ENCODE assay signal across 18 cellular contexts in genomic region chr4:57233391-57233790, GRCh38.
DNase-seq lines count a peak whose midpoint lies in the region; ATAC-seq and TF ChIP-seq lines count a peak whose summit lies in the region.
"Had no signal": no experiment of that assay in that cellular context is flagged by ENCODE, and none has a peak within 500 bp of the region (broad histone marks: within the 10 kb centered on the region; RNA-seq: fewer than 3 reads in every experiment).

No MANE protein-coding gene starts in this region.

- H3K27me3 ChIP-seq in breast epithelium (peaks cover 0 to 3% of the 10 kb centered on the region in 2 donors), body of pancreas (no peaks in the 10 kb centered on the region)
- H3K27me3 ChIP-seq: upper lobe of left lung had no signal

- no peaks in the 10 kb centered on the region for H3K27me3 Mint-ChIP-seq in MCF 10A (ENCODE audit: insufficient read depth, unreplicated experiment)
- peaks cover 11 to 14% of the 10 kb centered on the region in 2 donors for H3K27me3 Mint-ChIP-seq in natural killer cell treated with Interleukin-12 subunit alpha and Interleukin-12 subunit beta and Interleukin-15 and Interleukin-18, amount 100 ng/mL, for 72 hours
- no peaks in the 10 kb centered on the region for H3K27me3 Mint-ChIP-seq in glutamatergic neuron (ENCODE audit: unreplicated experiment)

- H3K27ac Mint-ChIP-seq in MCF 10A (ENCODE audit: low read depth, unreplicated experiment): peak overlapping the region; percentile 9
- H3K27ac Mint-ChIP-seq in natural killer cell treated with Interleukin-12 subunit alpha and Interleukin-12 subunit beta and Interleukin-15 and Interleukin-18, amount 100 ng/mL, for 72 hours: no peak overlapping the region
- H3K27ac Mint-ChIP-seq in glutamatergic neuron (ENCODE audit: unreplicated experiment): no peak overlapping the region
- H3K27ac Mint-ChIP-seq: H9 had no signal

- TF ChIP-seq CTCF in MCF 10A (IDR thresholded peaks at IDR 0.05; ENCODE audit: unreplicated experiment) (no peak), breast epithelium (IDR thresholded peaks at IDR 0.05) (no peak), body of pancreas (IDR thresholded peaks at IDR 0.05) (no peak), glutamatergic neuron (IDR thresholded peaks at IDR 0.05; ENCODE audit: partially characterized antibody, unreplicated experiment) (no peak)

- H3K9me3 ChIP-seq in breast epithelium (no peaks in the 10 kb centered on the region), body of pancreas (no peaks in the 10 kb centered on the region)
- H3K9me3 ChIP-seq: upper lobe of left lung had no signal

- H3K4me3 ChIP-seq in breast epithelium (no peak overlapping the region), body of pancreas (no peak overlapping the region)
- H3K4me3 ChIP-seq: SK-N-MC, skin epidermis, upper lobe of left lung had no signal

- TF ChIP-seq POLR2A in breast epithelium (IDR thresholded peaks at IDR 0.05) (no peak), body of pancreas (IDR thresholded peaks at IDR 0.05) (no peak)

- H3K36me3 Mint-ChIP-seq in MCF 10A (ENCODE audit: insufficient read depth, unreplicated experiment) (peaks cover 5% of the 10 kb centered on the region), glutamatergic neuron (ENCODE audit: unreplicated experiment) (no peaks in the 10 kb centered on the region)
- H3K36me3 Mint-ChIP-seq in natural killer cell treated with Interleukin-12 subunit alpha and Interleukin-12 subunit beta and Interleukin-15 and Interleukin-18, amount 100 ng/mL, for 72 hours: no peaks in the 10 kb centered on the region
- H3K36me3 Mint-ChIP-seq: brain had no signal

- no TSS peak for BruUV-seq in MCF 10A (replicated peaks; lab: Mats Ljungman, UMichigan)

- peaks cover 43% of the 10 kb centered on the region for H3K4me1 Mint-ChIP-seq in MCF 10A (ENCODE audit: insufficient read depth, unreplicated experiment)
- H3K4me1 Mint-ChIP-seq in natural killer cell treated with Interleukin-12 subunit alpha and Interleukin-12 subunit beta and Interleukin-15 and Interleukin-18, amount 100 ng/mL, for 72 hours (ENCODE audit: low read depth in 2 of 2): no peaks in the 10 kb centered on the region
- H3K4me1 Mint-ChIP-seq in glutamatergic neuron (ENCODE audit: low read depth, unreplicated experiment): peaks cover 10% of the 10 kb centered on the region

- H3K4me3 Mint-ChIP-seq in MCF 10A (ENCODE audit: unreplicated experiment) (no peak overlapping the region), glutamatergic neuron (ENCODE audit: unreplicated experiment) (no peak overlapping the region)
- no peak overlapping the region for H3K4me3 Mint-ChIP-seq in natural killer cell treated with Interleukin-12 subunit alpha and Interleukin-12 subunit beta and Interleukin-15 and Interleukin-18, amount 100 ng/mL, for 72 hours
- H3K4me3 Mint-ChIP-seq: activated T-cell treated with anti-CD3 and anti-CD28 coated beads, Interleukin-2, amount 50 U/mL, for 4 hours; brain; H9 had no signal

- H3K27ac ChIP-seq in breast epithelium (no peak overlapping the region), body of pancreas (no peak overlapping the region)
- H3K27ac ChIP-seq: SK-N-MC, skin epidermis, upper lobe of left lung had no signal

- DNase-seq in MCF 10A (ENCODE audit: unreplicated experiment) (peak; percentile 47), breast epithelium (ENCODE audit: low spot score in 2 of 2) (no peak), body of pancreas (no peak), iris pigment epithelial cell (ENCODE audit: low read depth) (peak; percentile 57), glutamatergic neuron (no peak), HK-2 (ENCODE audit: unreplicated experiment) (no peak), activated gamma-delta T cell (lab: John Stamatoyannopoulos, UW) (no peak)
- DNase-seq in natural killer cell treated with Interleukin-12 subunit alpha and Interleukin-12 subunit beta and Interleukin-15 and Interleukin-18, amount 100 ng/mL, for 72 hours (ENCODE audit: low spot score): no peak
- DNase-seq: activated CD4-positive, CD25-positive, alpha-beta regulatory T cell treated with anti-CD3 and anti-CD28 coated beads, Interleukin-2, amount 50 U/mL, for 72 hours; activated T-cell treated with anti-CD3 and anti-CD28 coated beads, Interleukin-2, amount 50 U/mL, for 4 hours; H9; NCI-H1436; NCI-H774; upper lobe of left lung had no signal

- WGBS in body of pancreas, 2 donors: 7 to 17% methylated on average over 4 of the region's 4 CpGs

- H3K9me3 Mint-ChIP-seq in MCF 10A (ENCODE audit: unreplicated experiment): no peaks in the 10 kb centered on the region
- H3K9me3 Mint-ChIP-seq in natural killer cell treated with Interleukin-12 subunit alpha and Interleukin-12 subunit beta and Interleukin-15 and Interleukin-18, amount 100 ng/mL, for 72 hours: no peaks in the 10 kb centered on the region
- no peaks in the 10 kb centered on the region for H3K9me3 Mint-ChIP-seq in glutamatergic neuron (ENCODE audit: unreplicated experiment)
- H3K9me3 Mint-ChIP-seq: activated T-cell treated with anti-CD3 and anti-CD28 coated beads, Interleukin-2, amount 50 U/mL, for 4 hours; H9 had no signal

- intact Hi-C loops in MCF 10A (cut with micrococcal nuclease) (no loop called here), breast epithelium (cut with DNase I; ENCODE audit: low total_unique reads) (no loop called here), body of pancreas (cut with DNase I) (no loop called here)

- POLR2A ChIA-PET in MCF 10A (lab: Yijun Ruan, JAX): interaction anchor here (0.9 to 1.5 kb wide), 4 partner anchors 17 to 172 kb away, joined by 3 to 6 read pairs (median 3); no protein-coding TSS in a partner anchor

- ATAC-seq in body of pancreas: peak; percentile 24
- ATAC-seq in natural killer cell treated with Interleukin-12 subunit alpha and Interleukin-12 subunit beta and Interleukin-15 and Interleukin-18, amount 100 ng/mL, for 72 hours: no peak
- ATAC-seq: activated T-cell treated with anti-CD3 and anti-CD28 coated beads, Interleukin-2, amount 50 U/mL, for 4 hours; HepG2 had no signal

- H3K36me3 ChIP-seq in breast epithelium (no peaks in the 10 kb centered on the region), body of pancreas (replicated peaks in 1 of 2; ENCODE audit: insufficient read depth in 1 of 2, low read depth in 2 of 2) (no peaks in the 10 kb centered on the region)
- H3K36me3 ChIP-seq: upper lobe of left lung had no signal

- CTCF ChIA-PET in MCF 10A (lab: Yijun Ruan, JAX): no interaction called here

- no peaks in the 10 kb centered on the region for H3K4me1 ChIP-seq in breast epithelium
- H3K4me1 ChIP-seq in body of pancreas: peaks cover 3% of the 10 kb centered on the region
- H3K4me1 ChIP-seq: upper lobe of left lung had no signal

Comparison
In these comparisons a context has a peak if more than half of its experiments do, and no peak if none do; other contexts are left out.
1. DNase-seq: peak in MCF 10A (single experiment) and iris pigment epithelial cell (single experiment); none in breast epithelium (0 of 2), body of pancreas (0 of 4), natural killer cell treated with Interleukin-12 subunit alpha and Interleukin-12 subunit beta and Interleukin-15 and Interleukin-18, amount 100 ng/mL, for 72 hours (single experiment), glutamatergic neuron (single experiment), HK-2 (single experiment) and activated gamma-delta T cell (single experiment).